In the genomic region with DNA sequence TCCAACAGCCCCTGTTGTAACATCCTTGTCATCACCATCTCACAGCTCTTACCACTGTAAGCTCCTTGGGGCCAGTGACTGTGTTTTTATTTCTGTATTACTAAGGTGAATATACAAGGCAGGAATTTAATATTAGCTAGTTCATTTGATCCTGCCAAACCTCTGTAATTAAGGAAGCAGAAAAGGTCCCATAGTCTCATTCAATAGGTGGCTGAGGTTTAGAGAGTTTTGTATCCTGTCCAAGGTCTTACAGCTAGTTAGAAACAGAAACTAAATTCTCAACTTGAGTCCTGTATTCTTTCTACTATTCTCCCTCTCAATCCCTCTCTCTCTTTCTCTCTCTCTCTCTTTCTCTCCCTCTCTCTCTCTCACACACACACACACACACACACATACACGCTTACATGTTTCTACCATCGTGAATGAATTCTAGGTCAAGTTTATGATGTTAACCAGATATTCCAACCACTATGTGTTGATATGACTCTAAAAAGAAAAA, we compare ENCODE assay signal across 7 cellular contexts. TPM values are rescaled to one million over a fixed set of nuclear protein-coding genes. Genes with fewer than 3 reads are reported as not detected.
DNase-seq lines count a peak whose midpoint lies in the region; ATAC-seq and TF ChIP-seq lines count a peak whose summit lies in the region.

No MANE protein-coding gene starts in this region.

- H3K4me3 ChIP-seq in SK-N-SH (ENCODE audit: low read depth in 2 of 2, low read length in 1 of 2) (peak overlapping the region; percentile 41 to 68; a peak in 3 of 4 replicates), fibroblast of villous mesenchyme (ENCODE audit: low read depth, low read length) (peak overlapping the region; percentile 43), skeletal muscle satellite cell (ENCODE audit: low read length) (peak overlapping the region; percentile 58)

- POLR2A ChIA-PET in SK-N-SH (lab: Yijun Ruan, JAX): interaction anchor here (0.6 kb wide), 1 partner anchor 9 kb away, joined by 3 read pairs; no protein-coding TSS in a partner anchor

- TF ChIP-seq RAD21 in SK-N-SH (IDR thresholded peaks at IDR 0.05; ENCODE audit: low read length): no peak

- no peaks in the 10 kb centered on the region for H3K9me3 ChIP-seq in SK-N-SH
- no peaks in the 10 kb centered on the region for H3K9me3 ChIP-seq in skeletal muscle satellite cell (replicated peaks; ENCODE audit: low read length)

- H3K9me2 ChIP-seq in SK-N-SH: no peaks in the 10 kb centered on the region

- peaks cover 0 to 1% of the 10 kb centered on the region in 2 experiments for H3K36me3 ChIP-seq in SK-N-SH (replicated peaks in 1 of 2; ENCODE audit: control insufficient read depth in 1 of 2, insufficient read depth in 2 of 2, low read length in 1 of 2)
- peaks cover 24% of the 10 kb centered on the region for H3K36me3 ChIP-seq in skeletal muscle satellite cell (ENCODE audit: insufficient read depth, low read length)

- WGBS in SK-N-SH (ENCODE audit: low lambda C conversion rate): 44% methylated on average over 2 of the region's 2 CpGs

- TF ChIP-seq EP300 in SK-N-SH (IDR thresholded peaks at IDR 0.05; ENCODE audit: borderline replicate concordance in 1 of 2, low read depth in 1 of 2, low read length in 1 of 2): no peak

- H3K4me1 ChIP-seq in SK-N-SH (ENCODE audit: control insufficient read depth in 1 of 2, insufficient read depth in 2 of 2, low read depth in 1 of 2, low read length in 1 of 2) (peaks cover 0 to 5% of the 10 kb centered on the region in 2 experiments; a peak in 3 of 4 replicates), skeletal muscle satellite cell (ENCODE audit: control insufficient read depth, insufficient read depth, low read length) (peaks cover 57% of the 10 kb centered on the region)

- CTCF ChIA-PET in SK-N-SH (lab: Yijun Ruan, JAX): interaction anchor here (0.7 kb wide), 1 partner anchor 792 kb away, joined by 3 read pairs; no protein-coding TSS in a partner anchor

- TF ChIP-seq CTCF in SK-N-SH (IDR thresholded peaks at IDR 0.05): no peak
- TF ChIP-seq CTCF in fibroblast of villous mesenchyme (IDR thresholded peaks at IDR 0.05; ENCODE audit: insufficient read depth, low read depth, low read length): no peak

- DNase-seq in SK-N-SH (no peak), fibroblast of villous mesenchyme (ENCODE audit: low read depth) (no peak)
- no peak for DNase-seq in activated CD8-positive, alpha-beta memory T cell treated with anti-CD3 and anti-CD28 coated beads, Interleukin-2, amount 50 U/mL, for 48 hours

- peak; percentile 33 for ATAC-seq in GM18861 (IDR thresholded peaks at IDR 0.05; ENCODE audit: unreplicated experiment)
- ATAC-seq in HG02798 (IDR thresholded peaks at IDR 0.05; ENCODE audit: poor library complexity, unreplicated experiment): peak; percentile 38
- no peak for ATAC-seq in HG03039 (IDR thresholded peaks at IDR 0.05; ENCODE audit: unreplicated experiment)

- H3K27me3 ChIP-seq in SK-N-SH (ENCODE audit: insufficient read depth) (no peaks in the 10 kb centered on the region), skeletal muscle satellite cell (ENCODE audit: control insufficient read depth, insufficient read depth, low read length) (no peaks in the 10 kb centered on the region)

- H3F3A ChIP-seq in SK-N-SH (replicated peaks; ENCODE audit: insufficient read depth): peaks cover 26% of the 10 kb centered on the region

- no peaks in the 10 kb centered on the region for H4K20me1 ChIP-seq in SK-N-SH (ENCODE audit: insufficient read depth)

- H2AFZ ChIP-seq in SK-N-SH (ENCODE audit: low read depth): peak overlapping the region; percentile 75

- H3K79me2 ChIP-seq in SK-N-SH (ENCODE audit: insufficient read depth): peaks cover 42% of the 10 kb centered on the region

- H3K27ac ChIP-seq in SK-N-SH (ENCODE audit: low read depth in 2 of 2, low read length in 1 of 2): peak overlapping the region; percentile 76 to 91; a peak in 3 of 4 replicates

- H3K4me2 ChIP-seq in SK-N-SH: peak overlapping the region; percentile 86
- peak overlapping the region; percentile 77 for H3K4me2 ChIP-seq in skeletal muscle satellite cell (ENCODE audit: low read length)

- H3K9ac ChIP-seq in SK-N-SH: peak overlapping the region; percentile 66
- H3K9ac ChIP-seq in skeletal muscle satellite cell (ENCODE audit: low read depth, low read length): peak overlapping the region; percentile 78

TF ChIP-seq in SK-N-SH, 30 proteins besides CTCF, POLR2A, EP300 and RAD21:
- TF ChIP-seq, protein P1, sequence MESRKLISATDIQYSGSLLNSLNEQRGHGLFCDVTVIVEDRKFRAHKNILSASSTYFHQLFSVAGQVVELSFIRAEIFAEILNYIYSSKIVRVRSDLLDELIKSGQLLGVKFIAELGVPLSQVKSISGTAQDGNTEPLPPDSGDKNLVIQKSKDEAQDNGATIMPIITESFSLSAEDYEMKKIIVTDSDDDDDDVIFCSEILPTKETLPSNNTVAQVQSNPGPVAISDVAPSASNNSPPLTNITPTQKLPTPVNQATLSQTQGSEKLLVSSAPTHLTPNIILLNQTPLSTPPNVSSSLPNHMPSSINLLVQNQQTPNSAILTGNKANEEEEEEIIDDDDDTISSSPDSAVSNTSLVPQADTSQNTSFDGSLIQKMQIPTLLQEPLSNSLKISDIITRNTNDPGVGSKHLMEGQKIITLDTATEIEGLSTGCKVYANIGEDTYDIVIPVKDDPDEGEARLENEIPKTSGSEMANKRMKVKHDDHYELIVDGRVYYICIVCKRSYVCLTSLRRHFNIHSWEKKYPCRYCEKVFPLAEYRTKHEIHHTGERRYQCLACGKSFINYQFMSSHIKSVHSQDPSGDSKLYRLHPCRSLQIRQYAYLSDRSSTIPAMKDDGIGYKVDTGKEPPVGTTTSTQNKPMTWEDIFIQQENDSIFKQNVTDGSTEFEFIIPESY (IDR thresholded peaks at IDR 0.05; ENCODE audit: borderline replicate concordance, low read depth): no peak

RNA-seq across cellular contexts. Expression of gene GLIPR1, which starts 0.5 kb away (rescaled TPM):
- 75.6 and 141 TPM in 2 replicates for polyA plus RNA-seq in SK-N-SH (2012; rRNA removed)
- 90.9 and 104 TPM in 2 replicates for polyA plus RNA-seq in SK-N-SH (2012; cell fraction: cytosol; rRNA removed)
- 70.1 and 139 TPM in 2 replicates for polyA plus RNA-seq in SK-N-SH (2012; cell fraction: nucleus; rRNA removed)
- 51.5 and 60.0 TPM in 2 replicates for total RNA-seq in fibroblast of villous mesenchyme
- 128 and 135 TPM in 2 replicates for total RNA-seq in skeletal muscle satellite cell (2012; rRNA removed)

RNA-seq across cellular contexts. Expression of gene KRR1, which starts 31.4 kb away (rescaled TPM):
- 13.8 and 16.1 TPM in 2 replicates for polyA plus RNA-seq in SK-N-SH (2012; rRNA removed)
- 19.3 and 30.3 TPM in 2 replicates for polyA plus RNA-seq in SK-N-SH (2012; cell fraction: cytosol; rRNA removed)
- polyA plus RNA-seq in SK-N-SH (2012; cell fraction: nucleus; rRNA removed): 8.8 and 19.2 TPM in 2 replicates
- total RNA-seq in fibroblast of villous mesenchyme: 27.4 and 31.1 TPM in 2 replicates
- total RNA-seq in skeletal muscle satellite cell (2012; rRNA removed): 22.5 and 27.4 TPM in 2 replicates
